In the genomic region with DNA sequence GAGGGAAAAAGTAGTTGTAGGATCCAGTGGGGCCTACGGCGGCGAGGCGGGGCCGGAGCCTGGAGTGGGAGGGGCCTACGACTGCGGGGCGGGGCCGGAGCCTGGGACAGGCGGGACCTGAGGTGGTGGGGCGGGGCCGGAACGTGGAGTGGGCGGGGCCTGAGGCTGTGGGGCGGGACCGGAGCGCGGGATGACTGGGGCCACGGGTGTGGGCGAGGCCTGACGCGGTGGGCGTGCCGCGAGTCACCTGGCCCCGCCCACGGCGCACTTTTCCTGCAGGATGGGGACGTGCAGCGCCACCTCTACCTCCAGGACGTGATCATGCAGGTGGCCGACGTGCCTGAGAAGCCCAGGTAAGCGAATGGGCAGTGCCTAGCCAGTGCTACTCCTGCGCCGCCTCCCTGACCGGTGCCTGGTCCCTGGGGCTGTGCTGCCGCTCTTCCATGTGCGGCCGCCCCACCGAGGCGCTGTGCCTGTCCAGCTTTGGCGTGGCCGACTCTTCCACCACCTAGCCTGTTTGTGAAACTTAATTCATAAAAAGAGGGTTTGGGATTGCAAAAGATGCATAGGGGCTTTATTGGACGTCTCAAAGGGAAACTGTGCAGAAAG, we compare ENCODE assay signal across 9 cellular contexts. TPM values are rescaled to one million over a fixed set of nuclear protein-coding genes. Genes with fewer than 3 reads are reported as not detected.
DNase-seq lines count a peak whose midpoint lies in the region; ATAC-seq and TF ChIP-seq lines count a peak whose summit lies in the region.
"Had no signal": no experiment of that assay in that cellular context is flagged by ENCODE, and none has a peak within 500 bp of the region (broad histone marks: within the 10 kb centered on the region; RNA-seq: fewer than 3 reads in every experiment).

No MANE protein-coding gene starts in this region.

- H3K4me1 ChIP-seq in CD8-positive, alpha-beta T cell (ENCODE audit: insufficient read depth, low read length): peaks cover 18% of the 10 kb centered on the region
- H3K4me1 ChIP-seq in NT2/D1 (ENCODE audit: insufficient read depth, insufficient read length): peaks cover 10% of the 10 kb centered on the region
- peaks cover 21% of the 10 kb centered on the region for H3K4me1 ChIP-seq in mucosa of descending colon (ENCODE audit: low read depth)

- peak overlapping the region; percentile 99 for H3K27ac ChIP-seq in CD8-positive, alpha-beta T cell (ENCODE audit: low read depth, low read length)
- peak overlapping the region; percentile 93 for H3K27ac ChIP-seq in HL-60 (replicated peaks)

- no peaks in the 10 kb centered on the region for H3K27me3 ChIP-seq in CD8-positive, alpha-beta T cell (ENCODE audit: insufficient read depth, low read length)
- H3K27me3 ChIP-seq in HL-60 (ENCODE audit: insufficient read depth, poor library complexity, severe bottlenecking): no peaks in the 10 kb centered on the region
- H3K27me3 ChIP-seq in NT2/D1 (ENCODE audit: insufficient read depth, insufficient read length): no peaks in the 10 kb centered on the region

- H3K9me3 Mint-ChIP-seq in CD8-positive, alpha-beta T cell: no peaks in the 10 kb centered on the region

- H3K36me3 ChIP-seq in CD8-positive, alpha-beta T cell (ENCODE audit: insufficient read depth, low read length): peaks cover 25% of the 10 kb centered on the region
- H3K36me3 ChIP-seq in NT2/D1 (ENCODE audit: insufficient read depth, insufficient read length, low read length) (peaks cover 48% of the 10 kb centered on the region), mucosa of descending colon (ENCODE audit: low read depth) (no peaks in the 10 kb centered on the region)

- no peaks in the 10 kb centered on the region for H3K27me3 Mint-ChIP-seq in CD8-positive, alpha-beta T cell (ENCODE audit: low read depth)

- peaks cover 32% of the 10 kb centered on the region for H3K4me1 Mint-ChIP-seq in CD8-positive, alpha-beta T cell (ENCODE audit: low read depth)

- intact Hi-C loops in CD8-positive, alpha-beta T cell (cut with DNase I, micrococcal nuclease): loop anchor here (1.0 to 5.0 kb wide), 8 partner anchors 34 to 1002 kb away; partner anchors contain the start of genes PAOX (in 2 of the 2), FUOM (in 1 of the 2), MTG1 (in 1 of the 2) and STK32C (in 1 of the 2)
- intact Hi-C loops in mucosa of descending colon (cut with DNase I, micrococcal nuclease): no loop called here

- peak overlapping the region; percentile 93 for H3K9ac ChIP-seq in NT2/D1 (ENCODE audit: insufficient read length, low read depth)

- CTCF ChIA-PET in CD8-positive, alpha-beta T cell (lab: Charles Lee): interaction anchor here (0.7 to 1.0 kb wide), 2 partner anchors 15 to 20 kb away, joined by 3 read pairs; no protein-coding TSS in a partner anchor

- POLR2A ChIA-PET in CD8-positive, alpha-beta T cell (lab: Charles Lee): no interaction called here

- peak overlapping the region; percentile 72 for H3K4me3 ChIP-seq in CD8-positive, alpha-beta T cell (ENCODE audit: low read depth, low read length)
- H3K4me3 ChIP-seq in HL-60 (replicated peaks; ENCODE audit: insufficient read depth, low read length) (peak overlapping the region; percentile 82), NT2/D1 (ENCODE audit: insufficient read length, low read depth) (peak overlapping the region; percentile 79), epithelial cell of esophagus (ENCODE audit: low read length) (peak overlapping the region; percentile 85), mucosa of descending colon (peak overlapping the region; percentile 94)

- no peaks in the 10 kb centered on the region for H3K9me3 ChIP-seq in CD8-positive, alpha-beta T cell (ENCODE audit: low read length)
- H3K9me3 ChIP-seq in NT2/D1 (ENCODE audit: insufficient read depth, low read length) (no peaks in the 10 kb centered on the region), mucosa of descending colon (no peaks in the 10 kb centered on the region)

- ATAC-seq in CD8-positive, alpha-beta T cell: peak; percentile 82
- ATAC-seq in GM19468 (IDR thresholded peaks at IDR 0.05; ENCODE audit: extremely low read depth, unreplicated experiment) (peak; percentile 54), mucosa of descending colon (peak; percentile 94)

- peak overlapping the region; percentile 99 for H3K4me3 Mint-ChIP-seq in CD8-positive, alpha-beta T cell

- peaks cover 47% of the 10 kb centered on the region for H3K36me3 Mint-ChIP-seq in CD8-positive, alpha-beta T cell

- TF ChIP-seq CTCF in CD8-positive, alpha-beta T cell (IDR thresholded peaks at IDR 0.05): no peak
- TF ChIP-seq CTCF in HL-60 (IDR thresholded peaks at IDR 0.05; ENCODE audit: insufficient read depth, low read length): no peak
- no peak for TF ChIP-seq CTCF in epithelial cell of esophagus (IDR thresholded peaks at IDR 0.05; ENCODE audit: insufficient read depth, low read depth, low read length, missing control alignments)
- TF ChIP-seq CTCF in mucosa of descending colon (IDR thresholded peaks at IDR 0.05): no peak

- H3K27ac Mint-ChIP-seq in CD8-positive, alpha-beta T cell: peak overlapping the region; percentile 90

- DNase-seq in CD8-positive, alpha-beta T cell: peak; percentile 87 to 97 (median 90)
- peak; percentile 84 to 93 for DNase-seq in HL-60 (ENCODE audit: low read depth in 1 of 2, low spot score in 1 of 2)
- peak; percentile 74 for DNase-seq in NT2/D1 (ENCODE audit: low read depth, low spot score)
- peak; percentile 86 for DNase-seq in activated T-cell treated with anti-CD3 and anti-CD28 coated beads for 48 hours (ENCODE audit: low read depth)
- peak; percentile 95 for DNase-seq in epithelial cell of esophagus (ENCODE audit: low read depth)
- DNase-seq in mucosa of descending colon: peak; percentile 97 to 99 (median 98)
- peak; percentile 87 for DNase-seq in stimulated activated CD8-positive, alpha-beta memory T cell treated with anti-CD3 and anti-CD28 coated beads, Interleukin-4, amount 100 ng/mL, for 24 hours (ENCODE audit: low read depth)

RNA-seq across cellular contexts. Expression of gene ZNF511, which starts 0.5 kb away (rescaled TPM):
- 10 to 100 TPM; 36.5 to 38.8 TPM for total RNA-seq in CD8-positive, alpha-beta T cell
- 10 to 100 TPM; 39.1 to 54.0 (median 42.7) TPM for total RNA-seq in mucosa of descending colon

RNA-seq across cellular contexts. Expression of gene TUBGCP2, which starts 0.5 kb away (rescaled TPM):
- 10 to 100 TPM; 74.4 to 79.1 TPM for total RNA-seq in CD8-positive, alpha-beta T cell
- total RNA-seq in mucosa of descending colon: 10 to 100 TPM; 48.1 to 63.4 (median 58.8) TPM

RNA-seq across cellular contexts. Expression of gene CALY, which starts 27.5 kb away (rescaled TPM):
- 1 to 10 TPM; 1.2 to 1.4 TPM for total RNA-seq in CD8-positive, alpha-beta T cell
- 1 to 10 TPM in 2 of 3 donors, not detected in 1; 1.1 to 7.5 TPM for total RNA-seq in mucosa of descending colon
- total RNA-seq: glomerular endothelial cell had no signal

RNA-seq across cellular contexts. Expression of gene ADAM8, which starts 32.5 kb away (rescaled TPM):
- total RNA-seq in CD8-positive, alpha-beta T cell: 10 to 100 TPM; 67.0 to 67.3 TPM
- total RNA-seq in mucosa of descending colon: 1 to 10 TPM; 4.8 to 7.0 (median 5.2) TPM

RNA-seq across cellular contexts. Expression of gene PRAP1, which starts 38.0 kb away (rescaled TPM):
- not detected for total RNA-seq in CD8-positive, alpha-beta T cell
- total RNA-seq in mucosa of descending colon: 100 to 1,000 TPM in 2 of 3 donors, 10 to 100 TPM in 1; 69.0 to 215 (median 106) TPM
- total RNA-seq: glomerular endothelial cell had no signal

Comparison
In these comparisons a context has a peak if more than half of its experiments do, and no peak if none do; other contexts are left out.
1. Peak in every context shown above with its lines: DNase-seq, ATAC-seq, H3K4me3 ChIP-seq and H3K27ac ChIP-seq.
2. intact Hi-C loops: an anchor here in CD8-positive, alpha-beta T cell (1.0 to 5.0 kb wide); none called in mucosa of descending colon.